In genomic region chr1:155971910-155972809, GRCh38 we compare ENCODE assay signal across 1 cellular context.
TF ChIP-seq lines count a peak whose summit lies in the region.

No MANE protein-coding gene starts in this region.

TF ChIP-seq in liver, 16 proteins besides CTCF, POLR2A, EP300 and RAD21 (continued from another document):
- TF ChIP-seq, protein P1, sequence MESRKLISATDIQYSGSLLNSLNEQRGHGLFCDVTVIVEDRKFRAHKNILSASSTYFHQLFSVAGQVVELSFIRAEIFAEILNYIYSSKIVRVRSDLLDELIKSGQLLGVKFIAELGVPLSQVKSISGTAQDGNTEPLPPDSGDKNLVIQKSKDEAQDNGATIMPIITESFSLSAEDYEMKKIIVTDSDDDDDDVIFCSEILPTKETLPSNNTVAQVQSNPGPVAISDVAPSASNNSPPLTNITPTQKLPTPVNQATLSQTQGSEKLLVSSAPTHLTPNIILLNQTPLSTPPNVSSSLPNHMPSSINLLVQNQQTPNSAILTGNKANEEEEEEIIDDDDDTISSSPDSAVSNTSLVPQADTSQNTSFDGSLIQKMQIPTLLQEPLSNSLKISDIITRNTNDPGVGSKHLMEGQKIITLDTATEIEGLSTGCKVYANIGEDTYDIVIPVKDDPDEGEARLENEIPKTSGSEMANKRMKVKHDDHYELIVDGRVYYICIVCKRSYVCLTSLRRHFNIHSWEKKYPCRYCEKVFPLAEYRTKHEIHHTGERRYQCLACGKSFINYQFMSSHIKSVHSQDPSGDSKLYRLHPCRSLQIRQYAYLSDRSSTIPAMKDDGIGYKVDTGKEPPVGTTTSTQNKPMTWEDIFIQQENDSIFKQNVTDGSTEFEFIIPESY (IDR thresholded peaks at IDR 0.05), result no peak
- TF ChIP-seq MAX (IDR thresholded peaks at IDR 0.05) (no peak), FOXA1 (IDR thresholded peaks at IDR 0.05) (no peak), NR2F2 (IDR thresholded peaks at IDR 0.05) (no peak), GABPA (IDR thresholded peaks at IDR 0.05 in 1 of 2, conservative IDR thresholded peaks at IDR 0.05 in 1 of 2) (no peak)
